Comparison of ENCODE assay signal across 8 cellular contexts in the genomic region with DNA sequence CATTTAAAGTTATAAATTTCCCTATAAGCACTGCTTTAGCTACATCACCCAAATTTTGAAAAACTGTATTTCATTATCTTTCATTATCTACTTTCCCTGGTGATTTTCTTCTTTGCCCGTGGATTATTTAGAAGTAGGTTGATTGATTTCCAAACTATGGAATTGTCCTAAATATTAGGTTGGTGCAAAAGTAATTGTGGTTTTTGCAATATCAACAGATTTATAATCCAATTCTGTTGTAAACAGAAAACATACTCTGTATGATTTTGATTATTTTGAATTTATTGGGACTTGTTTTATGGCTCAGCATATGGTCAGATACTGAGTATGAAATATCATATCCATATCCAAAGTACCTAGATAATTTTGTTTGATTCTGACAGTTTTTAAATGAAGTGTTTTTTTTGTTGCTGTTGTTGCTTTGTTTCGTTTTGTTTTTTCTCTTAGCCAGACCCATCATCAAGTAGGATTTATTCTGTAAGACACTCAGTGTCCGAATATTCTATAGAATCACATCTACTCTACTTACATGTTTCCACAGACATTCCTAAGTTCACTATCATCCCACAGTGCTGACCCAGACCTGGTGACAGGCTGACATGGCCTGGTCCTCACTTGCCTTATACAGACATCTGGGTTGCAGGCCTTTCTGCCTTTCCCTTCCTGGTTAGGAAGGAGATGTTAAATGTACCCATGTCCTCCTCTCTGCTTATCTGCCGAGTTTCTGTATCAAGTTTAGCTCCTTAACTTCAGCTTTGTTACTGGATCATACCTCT. TPM values are rescaled to one million over a fixed set of nuclear protein-coding genes. Genes with fewer than 3 reads are reported as not detected.
DNase-seq lines count a peak whose midpoint lies in the region; ATAC-seq lines count a peak whose summit lies in the region.

No MANE protein-coding gene starts in this region.

- peak overlapping the region; percentile 90 for H3K4me3 Mint-ChIP-seq in activated T-cell treated with anti-CD3 and anti-CD28 coated beads, Interleukin-2, amount 50 U/mL, for 4 hours
- H3K4me3 Mint-ChIP-seq in T-cell = peak overlapping the region; percentile 94 to 99 (median 97)
- H3K4me3 Mint-ChIP-seq in effector memory CD8-positive, alpha-beta T cell = peak overlapping the region; percentile 94 to 95
- peak overlapping the region; percentile 79 for H3K4me3 Mint-ChIP-seq in stimulated activated memory B cell treated with anti-CD40 and anti-IgM and Interleukin-4, amounts not matched to agents 10 μg/mL and 1 μg/mL and 100 μg/mL, for 72 hours

- H3K9me3 Mint-ChIP-seq in activated T-cell treated with anti-CD3 and anti-CD28 coated beads, Interleukin-2, amount 50 U/mL, for 4 hours = no peaks in the 10 kb centered on the region
- no peaks in the 10 kb centered on the region for H3K9me3 Mint-ChIP-seq in T-cell
- no peaks in the 10 kb centered on the region for H3K9me3 Mint-ChIP-seq in effector memory CD8-positive, alpha-beta T cell
- H3K9me3 Mint-ChIP-seq in stimulated activated memory B cell treated with anti-CD40 and anti-IgM and Interleukin-4, amounts not matched to agents 10 μg/mL and 1 μg/mL and 100 μg/mL, for 72 hours = no peaks in the 10 kb centered on the region

- H3K27ac Mint-ChIP-seq in T-cell = peak overlapping the region; percentile 95 to 96
- peak overlapping the region; percentile 92 to 95 for H3K27ac Mint-ChIP-seq in effector memory CD8-positive, alpha-beta T cell
- peak overlapping the region; percentile 84 for H3K27ac Mint-ChIP-seq in stimulated activated memory B cell treated with anti-CD40 and anti-IgM and Interleukin-4, amounts not matched to agents 10 μg/mL and 1 μg/mL and 100 μg/mL, for 72 hours

- no peak for ATAC-seq in activated T-cell treated with anti-CD3 and anti-CD28 coated beads, Interleukin-2, amount 50 U/mL, for 4 hours
- ATAC-seq in T-cell (replicated peaks in 1 of 4) = no peak
- ATAC-seq in effector memory CD8-positive, alpha-beta T cell (replicated peaks) = no peak
- ATAC-seq in stimulated activated memory B cell treated with anti-CD40 and anti-IgM and Interleukin-4, amounts not matched to agents 10 μg/mL and 1 μg/mL and 100 μg/mL, for 72 hours = no peak

- no peaks in the 10 kb centered on the region for H3K36me3 Mint-ChIP-seq in activated T-cell treated with anti-CD3 and anti-CD28 coated beads, Interleukin-2, amount 50 U/mL, for 4 hours (ENCODE audit: insufficient read depth)
- no peaks in the 10 kb centered on the region for H3K36me3 Mint-ChIP-seq in T-cell
- H3K36me3 Mint-ChIP-seq in effector memory CD8-positive, alpha-beta T cell (ENCODE audit: insufficient read depth) = peaks cover 10% of the 10 kb centered on the region
- H3K36me3 Mint-ChIP-seq in stimulated activated memory B cell treated with anti-CD40 and anti-IgM and Interleukin-4, amounts not matched to agents 10 μg/mL and 1 μg/mL and 100 μg/mL, for 72 hours = no peaks in the 10 kb centered on the region

- CTCF ChIA-PET in T-cell (lab: Charles Lee) = interaction anchor here (0.6 to 4.0 kb wide), 24 partner anchors 10 to 385 kb away, joined by 3 to 41 read pairs (median 4); partner anchors contain the start of gene DNAH6 (in 1 of the 2)

- POLR2A ChIA-PET in T-cell (lab: Charles Lee) = interaction anchor here (0.6 to 1.7 kb wide), 5 partner anchors 22 to 357 kb away, joined by 3 to 7 read pairs (median 5); no protein-coding TSS in a partner anchor

- H3K27me3 Mint-ChIP-seq in activated T-cell treated with anti-CD3 and anti-CD28 coated beads, Interleukin-2, amount 50 U/mL, for 4 hours (ENCODE audit: low read depth) = no peaks in the 10 kb centered on the region
- no peaks in the 10 kb centered on the region for H3K27me3 Mint-ChIP-seq in T-cell
- H3K27me3 Mint-ChIP-seq in effector memory CD8-positive, alpha-beta T cell = no peaks in the 10 kb centered on the region
- H3K27me3 Mint-ChIP-seq in stimulated activated memory B cell treated with anti-CD40 and anti-IgM and Interleukin-4, amounts not matched to agents 10 μg/mL and 1 μg/mL and 100 μg/mL, for 72 hours = no peaks in the 10 kb centered on the region

- DNase-seq in activated T-cell treated with anti-CD3 and anti-CD28 coated beads, Interleukin-2, amount 50 U/mL, for 4 hours = no peak
- no peak for DNase-seq in activated T-cell treated with anti-CD3 and anti-CD28 coated beads, Interleukin-2, amount 50 U/mL, for 48 hours
- no peak for DNase-seq in T-cell
- DNase-seq in effector memory CD8-positive, alpha-beta T cell = no peak
- no peak for DNase-seq in C1 segment of cervical spinal cord (lab: John Stamatoyannopoulos, UW)
- no peak for DNase-seq in SKM-1 (lab: John Stamatoyannopoulos, UW; ENCODE audit: unreplicated experiment)
- DNase-seq in 8988T = no peak

- H3K4me1 Mint-ChIP-seq in activated T-cell treated with anti-CD3 and anti-CD28 coated beads, Interleukin-2, amount 50 U/mL, for 4 hours (ENCODE audit: low read depth) = peaks cover 44% of the 10 kb centered on the region
- H3K4me1 Mint-ChIP-seq in T-cell = peaks cover 53 to 61% (median 54%) of the 10 kb centered on the region in 3 donors
- peaks cover 21 to 33% of the 10 kb centered on the region in 2 donors for H3K4me1 Mint-ChIP-seq in effector memory CD8-positive, alpha-beta T cell (ENCODE audit: low read depth in 2 of 2)
- H3K4me1 Mint-ChIP-seq in stimulated activated memory B cell treated with anti-CD40 and anti-IgM and Interleukin-4, amounts not matched to agents 10 μg/mL and 1 μg/mL and 100 μg/mL, for 72 hours = peaks cover 49% of the 10 kb centered on the region

RNA-seq across cellular contexts. Expression of gene TRABD2A, which starts 2.1 kb away (rescaled TPM):
- 10 to 100 TPM; 21.2 to 29.4 (median 22.2) TPM for total RNA-seq in activated T-cell treated with anti-CD3 and anti-CD28 coated beads, Interleukin-2, amount 50 U/mL, for 4 hours
- total RNA-seq in T-cell = 100 to 1,000 TPM in 3 of 5 donors, 10 to 100 TPM in 2; 77.3 to 219 (median 106) TPM

RNA-seq across cellular contexts. Expression of gene TMSB10, which starts 22.5 kb away (rescaled TPM):
- 1,000 to 10,000 TPM; 1,023 to 1,175 (median 1,139) TPM for total RNA-seq in activated T-cell treated with anti-CD3 and anti-CD28 coated beads, Interleukin-2, amount 50 U/mL, for 4 hours
- 1,000 to 10,000 TPM; 1,423 to 1,890 (median 1,689) TPM for total RNA-seq in T-cell
